40 cellular contexts compared by ENCODE assay signal in the genomic region with DNA sequence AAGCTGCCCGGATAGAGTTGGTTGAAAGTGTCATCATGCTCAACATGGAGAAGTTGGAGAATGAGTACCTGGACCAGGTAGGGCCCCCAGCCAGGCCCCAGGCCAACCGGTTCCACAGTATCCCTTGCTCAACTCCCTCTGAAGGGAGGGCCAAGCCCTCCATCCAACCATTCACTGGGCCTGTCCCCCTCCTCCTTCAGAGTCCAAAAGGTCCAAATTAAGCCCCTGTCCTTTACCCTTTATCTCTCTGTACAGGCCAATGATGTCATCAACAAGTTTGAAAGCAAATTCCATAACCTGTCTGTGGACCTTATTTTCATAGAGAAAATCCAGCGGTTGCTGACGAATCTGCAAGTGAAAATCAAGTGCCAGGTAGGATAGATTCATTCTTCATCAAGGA.
"Had no signal": no experiment of that assay in that cellular context is flagged by ENCODE, and none has a peak within 500 bp of the region (broad histone marks: within the 10 kb centered on the region; RNA-seq: fewer than 3 reads in every experiment).

No MANE protein-coding gene starts in this region.

- FAIRE-seq: bronchial epithelial cell, TTC549 had no signal

- H3K4me3 ChIP-seq: ascending aorta, cardiac muscle cell had no signal

- H3K36me3 Mint-ChIP-seq: activated CD8-positive, alpha-beta memory T cell treated with anti-CD3 and anti-CD28 coated beads, Interleukin-2, amount 10 ng/mL, durations not matched to agents 7 days and 5 days; WTC11 had no signal

- H3K27me3 Mint-ChIP-seq: activated CD4-positive, alpha-beta memory T cell treated with anti-CD3 and anti-CD28 coated beads, Interleukin-2, amount 10 ng/mL, durations not matched to agents 7 days and 5 days; activated CD4-positive, alpha-beta T cell treated with anti-CD3 and anti-CD28 coated beads for 36 hours; activated CD4-positive, alpha-beta T cell treated with anti-CD3 and anti-CD28 coated beads, Interleukin-2, amount 10 ng/mL, durations not matched to agents 7 days and 5 days; activated CD8-positive, alpha-beta memory T cell treated with anti-CD3 and anti-CD28 coated beads, Interleukin-2, amount 10 ng/mL, durations not matched to agents 7 days and 5 days; activated naive CD4-positive, alpha-beta T cell treated with anti-CD3 and anti-CD28 coated beads, Interleukin-2, amount 10 ng/mL, durations not matched to agents 7 days and 5 days; activated naive CD4-positive, alpha-beta T cell treated with anti-CD3 and anti-CD28 coated beads, Interleukin-2, amount 50 U/mL, for 24 hours; activated naive CD8-positive, alpha-beta T cell; activated naive CD8-positive, alpha-beta T cell treated with anti-CD3 and anti-CD28 coated beads, Interleukin-2, amount 10 ng/mL, durations not matched to agents 7 days and 5 days; activated naive CD8-positive, alpha-beta T cell treated with anti-CD3 and anti-CD28 coated beads, Interleukin-2, amount 50 U/mL, for 24 hours; activated T-cell treated with anti-CD3 and anti-CD28 coated beads, Interleukin-2, amount 50 U/mL, for 24 hours; brain; central memory CD8-positive, alpha-beta T cell had no signal

- H3K9me3 Mint-ChIP-seq: activated CD4-positive, alpha-beta memory T cell treated with anti-CD3 and anti-CD28 coated beads, Interleukin-2, amount 10 ng/mL, durations not matched to agents 7 days and 5 days; activated CD4-positive, alpha-beta T cell treated with anti-CD3 and anti-CD28 coated beads, Interleukin-2, amount 10 ng/mL, durations not matched to agents 7 days and 5 days; activated naive CD4-positive, alpha-beta T cell treated with anti-CD3 and anti-CD28 coated beads, Interleukin-2, amount 10 ng/mL, durations not matched to agents 7 days and 5 days; activated naive CD4-positive, alpha-beta T cell treated with anti-CD3 and anti-CD28 coated beads, Interleukin-2, amount 50 U/mL, for 24 hours; activated naive CD8-positive, alpha-beta T cell treated with anti-CD3 and anti-CD28 coated beads, Interleukin-2, amount 10 ng/mL, durations not matched to agents 7 days and 5 days; activated naive CD8-positive, alpha-beta T cell treated with anti-CD3 and anti-CD28 coated beads, Interleukin-2, amount 50 U/mL, for 24 hours; activated T-cell treated with anti-CD3 and anti-CD28 coated beads, Interleukin-2, amount 50 U/mL, for 24 hours; activated T-helper 2 cell treated with anti-CD3 and anti-CD28 coated beads, Interferon-gamma antibody, Interleukin-2, Interleukin-4, amounts not matched to agents 10 μg/mL and 5 μg/mL and 100 μg/mL, durations not matched to agents 14 hours and 24 hours and 36 hours; brain; central memory CD8-positive, alpha-beta T cell; T-helper 1 cell treated with Interleukin-12 subunit alpha and Interleukin-12 subunit beta and Interleukin-4 antibody, amounts not matched to agents 30 μg/mL and 1 μg/mL, for 36 hours; T-helper 2 cell treated with Interferon-gamma antibody and Interleukin-4, amounts not matched to agents 5 μg/mL and 100 μg/mL, for 36 hours; WTC11 had no signal

- H3K27ac Mint-ChIP-seq: activated CD4-positive, alpha-beta memory T cell treated with anti-CD3 and anti-CD28 coated beads, Interleukin-2, amount 10 ng/mL, durations not matched to agents 7 days and 5 days; activated CD4-positive, alpha-beta T cell treated with anti-CD3 and anti-CD28 coated beads for 36 hours; activated CD4-positive, alpha-beta T cell treated with anti-CD3 and anti-CD28 coated beads, Interleukin-2, amount 10 ng/mL, durations not matched to agents 7 days and 5 days; activated CD8-positive, alpha-beta memory T cell treated with anti-CD3 and anti-CD28 coated beads, Interleukin-2, amount 10 ng/mL, durations not matched to agents 7 days and 5 days; activated CD8-positive, alpha-beta T cell treated with anti-CD3 and anti-CD28 coated beads, Interleukin-2, amount 10 ng/mL, durations not matched to agents 7 days and 5 days; activated naive CD4-positive, alpha-beta T cell treated with anti-CD3 and anti-CD28 coated beads, Interleukin-2, amount 10 ng/mL, durations not matched to agents 7 days and 5 days; activated naive CD4-positive, alpha-beta T cell treated with anti-CD3 and anti-CD28 coated beads, Interleukin-2, amount 50 U/mL, for 24 hours; activated naive CD8-positive, alpha-beta T cell; activated naive CD8-positive, alpha-beta T cell treated with anti-CD3 and anti-CD28 coated beads, Interleukin-2, amount 10 ng/mL, durations not matched to agents 7 days and 5 days; activated naive CD8-positive, alpha-beta T cell treated with anti-CD3 and anti-CD28 coated beads, Interleukin-2, amount 50 U/mL, for 24 hours; activated T-cell treated with anti-CD3 and anti-CD28 coated beads, Interleukin-2, amount 50 U/mL, for 24 hours; activated T-helper 2 cell treated with anti-CD3 and anti-CD28 coated beads, Interferon-gamma antibody, Interleukin-2, Interleukin-4, amounts not matched to agents 10 μg/mL and 5 μg/mL and 100 μg/mL, durations not matched to agents 14 hours and 24 hours and 36 hours; brain; T-helper 1 cell treated with Interleukin-12 subunit alpha and Interleukin-12 subunit beta and Interleukin-4 antibody, amounts not matched to agents 30 μg/mL and 1 μg/mL, for 36 hours; T-helper 2 cell treated with Interferon-gamma antibody and Interleukin-4, amounts not matched to agents 5 μg/mL and 100 μg/mL, for 36 hours; WTC11 had no signal

- H3K4me1 ChIP-seq: ascending aorta had no signal

- H3K36me3 ChIP-seq: cardiac muscle cell had no signal

- DNase-seq: activated CD4-positive, alpha-beta memory T cell treated with anti-CD3 and anti-CD28 coated beads, Interleukin-2, amount 10 ng/mL, durations not matched to agents 7 days and 5 days; activated CD4-positive, alpha-beta T cell treated with anti-CD3 and anti-CD28 coated beads for 1 hour; activated CD4-positive, alpha-beta T cell treated with anti-CD3 and anti-CD28 coated beads for 36 hours; activated CD4-positive, alpha-beta T cell treated with anti-CD3 and anti-CD28 coated beads for 48 hours; activated CD4-positive, alpha-beta T cell treated with anti-CD3 and anti-CD28 coated beads, Interleukin-2, amount 10 ng/mL, durations not matched to agents 7 days and 5 days; activated CD4-positive, alpha-beta T cell treated with anti-CD3 and anti-CD28 coated beads, Interleukin-2, amount 50 U/mL, for 48 hours; activated CD4-positive, CD25-positive, alpha-beta regulatory T cell; activated CD8-positive, alpha-beta memory T cell treated with anti-CD3 and anti-CD28 coated beads for 24 hours; activated CD8-positive, alpha-beta memory T cell treated with anti-CD3 and anti-CD28 coated beads, Interleukin-2, amount 10 ng/mL, durations not matched to agents 7 days and 5 days; activated CD8-positive, alpha-beta memory T cell treated with anti-CD3 and anti-CD28 coated beads, Interleukin-2, amount 50 U/mL, for 48 hours; activated CD8-positive, alpha-beta T cell treated with anti-CD3 and anti-CD28 coated beads, Interleukin-2, amount 10 ng/mL, durations not matched to agents 7 days and 5 days; activated effector memory CD4-positive, alpha-beta T cell treated with Interleukin-2 at 50 U/mL for 16 hours; activated gamma-delta T cell; activated naive CD4-positive, alpha-beta T cell treated with anti-CD3 and anti-CD28 coated beads, Interleukin-2, amount 10 ng/mL, durations not matched to agents 7 days and 5 days; activated naive CD4-positive, alpha-beta T cell treated with Interleukin-2 at 50 U/mL for 16 hours; activated naive CD8-positive, alpha-beta T cell treated with anti-CD3 and anti-CD28 coated beads, Interleukin-2, amount 10 ng/mL, durations not matched to agents 7 days and 5 days; activated naive CD8-positive, alpha-beta T cell treated with anti-CD3 and anti-CD28 coated beads, Interleukin-2, amount 50 U/mL, for 24 hours; activated T-cell treated with anti-CD3 and anti-CD28 coated beads, Interleukin-2, amount 50 U/mL, for 24 hours; activated T-cell treated with anti-CD3 and anti-CD28 coated beads, Interleukin-2, amount 50 U/mL, for 48 hours; amygdala; anterior cingulate cortex; caudate nucleus; cerebellar nuclear complex; T-helper 1 cell; T-helper 2 cell; T-helper 9 cell had no signal

- ATAC-seq: activated CD4-positive, alpha-beta T cell treated with anti-CD3 and anti-CD28 coated beads for 36 hours; activated CD4-positive, CD25-positive, alpha-beta regulatory T cell treated with anti-CD3 and anti-CD28 coated beads, Interleukin-2, amount 50 U/mL, for 24 hours; activated CD8-positive, alpha-beta memory T cell treated with anti-CD3 and anti-CD28 coated beads, Interleukin-2, amount 10 ng/mL, durations not matched to agents 7 days and 5 days; activated CD8-positive, alpha-beta T cell treated with anti-CD3 and anti-CD28 coated beads, Interleukin-2, amount 10 ng/mL, durations not matched to agents 7 days and 5 days; activated naive CD8-positive, alpha-beta T cell treated with anti-CD3 and anti-CD28 coated beads, Interleukin-2, amount 50 U/mL, for 24 hours; WTC11 had no signal

- H3K4me1 Mint-ChIP-seq: activated CD4-positive, alpha-beta memory T cell treated with anti-CD3 and anti-CD28 coated beads, Interleukin-2, amount 10 ng/mL, durations not matched to agents 7 days and 5 days; activated CD4-positive, alpha-beta T cell treated with anti-CD3 and anti-CD28 coated beads for 36 hours; activated CD4-positive, alpha-beta T cell treated with anti-CD3 and anti-CD28 coated beads, Interleukin-2, amount 10 ng/mL, durations not matched to agents 7 days and 5 days; activated CD8-positive, alpha-beta memory T cell treated with anti-CD3 and anti-CD28 coated beads, Interleukin-2, amount 10 ng/mL, durations not matched to agents 7 days and 5 days; activated naive CD8-positive, alpha-beta T cell treated with anti-CD3 and anti-CD28 coated beads, Interleukin-2, amount 50 U/mL, for 24 hours; brain; WTC11 had no signal

- H3K4me3 Mint-ChIP-seq: activated CD4-positive, alpha-beta memory T cell treated with anti-CD3 and anti-CD28 coated beads, Interleukin-2, amount 10 ng/mL, durations not matched to agents 7 days and 5 days; activated CD4-positive, alpha-beta T cell treated with anti-CD3 and anti-CD28 coated beads for 36 hours; activated CD4-positive, alpha-beta T cell treated with anti-CD3 and anti-CD28 coated beads, Interleukin-2, amount 10 ng/mL, durations not matched to agents 7 days and 5 days; activated CD8-positive, alpha-beta memory T cell treated with anti-CD3 and anti-CD28 coated beads, Interleukin-2, amount 10 ng/mL, durations not matched to agents 7 days and 5 days; activated CD8-positive, alpha-beta T cell treated with anti-CD3 and anti-CD28 coated beads, Interleukin-2, amount 10 ng/mL, durations not matched to agents 7 days and 5 days; activated naive CD4-positive, alpha-beta T cell treated with anti-CD3 and anti-CD28 coated beads, Interleukin-2, amount 10 ng/mL, durations not matched to agents 7 days and 5 days; activated naive CD4-positive, alpha-beta T cell treated with anti-CD3 and anti-CD28 coated beads, Interleukin-2, amount 50 U/mL, for 24 hours; activated naive CD8-positive, alpha-beta T cell; activated naive CD8-positive, alpha-beta T cell treated with anti-CD3 and anti-CD28 coated beads, Interleukin-2, amount 10 ng/mL, durations not matched to agents 7 days and 5 days; activated naive CD8-positive, alpha-beta T cell treated with anti-CD3 and anti-CD28 coated beads, Interleukin-2, amount 50 U/mL, for 24 hours; activated T-cell treated with anti-CD3 and anti-CD28 coated beads, Interleukin-2, amount 50 U/mL, for 24 hours; brain; central memory CD8-positive, alpha-beta T cell; T-helper 1 cell treated with Interleukin-12 subunit alpha and Interleukin-12 subunit beta and Interleukin-4 antibody, amounts not matched to agents 30 μg/mL and 1 μg/mL, for 36 hours; T-helper 2 cell treated with Interferon-gamma antibody and Interleukin-4, amounts not matched to agents 5 μg/mL and 100 μg/mL, for 36 hours; WTC11 had no signal

- H3K9me3 ChIP-seq: ascending aorta had no signal

- H3K27ac ChIP-seq: ascending aorta, cardiac muscle cell, VCaP had no signal

- H3K27me3 ChIP-seq: ascending aorta, cardiac muscle cell had no signal
